In genomic region chr1:44672956-44673674, GRCh38 we compare ENCODE assay signal across 8 cellular contexts. TPM values are rescaled to one million over a fixed set of nuclear protein-coding genes. Genes with fewer than 3 reads are reported as not detected.
DNase-seq lines count a peak whose midpoint lies in the region; ATAC-seq and TF ChIP-seq lines count a peak whose summit lies in the region.

No MANE protein-coding gene starts in this region.

- DNase-seq in GM12865 (ENCODE audit: low read depth) (no peak), fibroblast of pulmonary artery (ENCODE audit: low read depth) (no peak), gastrocnemius medialis (no peak), GM19240 (ENCODE audit: insufficient read length, low spot score) (no peak), AG20443 (ENCODE audit: low spot score) (no peak), DMS153 (lab: John Stamatoyannopoulos, UW) (no peak)

- H3K27ac ChIP-seq in SU-DHL-6 (ENCODE audit: low read depth, low read length) (no peak overlapping the region), gastrocnemius medialis (peak overlapping the region; percentile 88 to 99 (median 95))

- no peaks in the 10 kb centered on the region for H3K9me3 ChIP-seq in SU-DHL-6 (ENCODE audit: insufficient read depth, low read length)
- H3K9me3 ChIP-seq in gastrocnemius medialis, result no peaks in the 10 kb centered on the region

- peak overlapping the region; percentile 66 for H3K4me2 ChIP-seq in SU-DHL-6 (ENCODE audit: low read depth, low read length, poor library complexity, severe bottlenecking)

- no peaks in the 10 kb centered on the region for H4K20me1 ChIP-seq in SU-DHL-6 (ENCODE audit: low read depth, low read length)

- no peaks in the 10 kb centered on the region for H3K9me2 ChIP-seq in SU-DHL-6 (replicated peaks; ENCODE audit: insufficient read depth, low read length)

- H3F3A ChIP-seq in SU-DHL-6 (ENCODE audit: insufficient read depth), result no peaks in the 10 kb centered on the region

- peak overlapping the region; percentile 60 for H3K9ac ChIP-seq in SU-DHL-6 (ENCODE audit: low read length)

- peaks cover 21 to 44% of the 10 kb centered on the region in 2 donors for H3K4me1 ChIP-seq in gastrocnemius medialis

- no peaks in the 10 kb centered on the region for H3K27me3 ChIP-seq in SU-DHL-6 (ENCODE audit: low read length)
- no peaks in the 10 kb centered on the region for H3K27me3 ChIP-seq in gastrocnemius medialis

- in situ Hi-C loops in gastrocnemius medialis (cut with MboI; ENCODE audit: low sequenced_read_pairs in 4 of 4), result no loop called here

- no peaks in the 10 kb centered on the region for H3K36me3 ChIP-seq in SU-DHL-6 (ENCODE audit: low read length)
- H3K36me3 ChIP-seq in gastrocnemius medialis, result no peaks in the 10 kb centered on the region

- no peak for TF ChIP-seq CTCF in GM12865 (IDR thresholded peaks at IDR 0.05; ENCODE audit: insufficient read depth, low read depth, low read length, missing control alignments)
- no peak for TF ChIP-seq CTCF in SU-DHL-6 (IDR thresholded peaks at IDR 0.05; ENCODE audit: insufficient read depth, low read length, poor library complexity, severe bottlenecking)
- TF ChIP-seq CTCF in fibroblast of pulmonary artery (IDR thresholded peaks at IDR 0.05; ENCODE audit: low read length, missing control alignments), result no peak
- no peak for TF ChIP-seq CTCF in gastrocnemius medialis (IDR thresholded peaks at IDR 0.05 in 4 of 5, conservative IDR thresholded peaks at IDR 0.05 in 1 of 5)

- no peak for TF ChIP-seq POLR2A in gastrocnemius medialis (IDR thresholded peaks at IDR 0.05)

- H3K79me2 ChIP-seq in SU-DHL-6 (ENCODE audit: insufficient read depth, low read length), result no peaks in the 10 kb centered on the region

- ATAC-seq in gastrocnemius medialis (no peak), HG02763 (IDR thresholded peaks at IDR 0.05; ENCODE audit: unreplicated experiment) (no peak)

- H3K4me3 ChIP-seq in GM12865 (ENCODE audit: low read depth, low read length) (peak overlapping the region; percentile 85), SU-DHL-6 (ENCODE audit: insufficient read depth, low read length, poor library complexity, severe bottlenecking) (peak overlapping the region; percentile 67), fibroblast of pulmonary artery (replicated peaks; ENCODE audit: low read depth, low read length) (peak overlapping the region; percentile 79), gastrocnemius medialis (peak overlapping the region; percentile 62 to 88 (median 69))

- peak overlapping the region; percentile 77 for H2AFZ ChIP-seq in SU-DHL-6 (ENCODE audit: low read depth, low read length, severe bottlenecking)

- intact Hi-C loops in gastrocnemius medialis (cut with DNase I; ENCODE audit: low total_unique reads), result loop anchor here (5.0 kb wide), 1 partner anchor 41 kb away; no protein-coding TSS in a partner anchor

RNA-seq across cellular contexts. Expression of gene TMEM53, which starts 1.2 kb away (rescaled TPM):
- total RNA-seq in gastrocnemius medialis, result 1 to 10 TPM; 2.6 to 5.9 (median 4.2) TPM

RNA-seq across cellular contexts. Expression of gene ARMH1, which starts 1.4 kb away (rescaled TPM):
- under 1 TPM in 1 of 4 donors, not detected in 3; 0.78 TPM for total RNA-seq in gastrocnemius medialis

RNA-seq across cellular contexts. Expression of gene RNU5D-1, which starts 57.9 kb away (rescaled TPM):
- not detected for total RNA-seq in gastrocnemius medialis
